9 cellular contexts compared by ENCODE assay signal in genomic region chr7:98286093-98286525, GRCh38. TPM values are rescaled to one million over a fixed set of nuclear protein-coding genes. Genes with fewer than 3 reads are reported as not detected.
A peak's percentile ranks its signal among the peaks of the same experiment; 100 is the strongest.
DNase-seq lines count a peak whose midpoint lies in the region; ATAC-seq, FAIRE-seq and TF ChIP-seq lines count a peak whose summit lies in the region.
"Had no signal": no experiment of that assay in that cellular context is flagged by ENCODE, and none has a peak within 500 bp of the region (broad histone marks: within the 10 kb centered on the region; RNA-seq: fewer than 3 reads in every experiment).

No MANE protein-coding gene starts in this region.

- H3K4me3 ChIP-seq in hepatocyte, result no peak overlapping the region
- H3K4me3 ChIP-seq in small intestine (ENCODE audit: low read depth in 1 of 2, low read length in 2 of 2), result no peak overlapping the region

- H3K27me3 ChIP-seq in hepatocyte, result no peaks in the 10 kb centered on the region
- H3K27me3 ChIP-seq in small intestine (ENCODE audit: control insufficient read depth in 2 of 2, insufficient read depth in 2 of 2, low read length in 2 of 2), result no peaks in the 10 kb centered on the region

- no peaks in the 10 kb centered on the region for H3K27me3 Mint-ChIP-seq in natural killer cell treated with Interleukin-12 subunit alpha and Interleukin-12 subunit beta and Interleukin-15 and Interleukin-18, amount 100 ng/mL, for 72 hours

- peaks cover 20 to 21% of the 10 kb centered on the region in 2 donors for H3K4me1 Mint-ChIP-seq in natural killer cell treated with Interleukin-12 subunit alpha and Interleukin-12 subunit beta and Interleukin-15 and Interleukin-18, amount 100 ng/mL, for 72 hours (ENCODE audit: low read depth in 2 of 2)

- H3K4me3 Mint-ChIP-seq in natural killer cell treated with Interleukin-12 subunit alpha and Interleukin-12 subunit beta and Interleukin-15 and Interleukin-18, amount 100 ng/mL, for 72 hours, result no peak overlapping the region
- H3K4me3 Mint-ChIP-seq: T-helper 2 cell treated with Interferon-gamma antibody and Interleukin-4, amounts not matched to agents 5 μg/mL and 100 μg/mL, for 36 hours had no signal

- H3K27ac ChIP-seq in angular gyrus (ENCODE audit: low read depth, low read length) (peak overlapping the region; percentile 8), hepatocyte (peak overlapping the region; percentile 95), small intestine (ENCODE audit: low read depth in 1 of 2, low read length in 1 of 2) (peak overlapping the region; percentile 66 to 92)

- FAIRE-seq in small intestine (lab: Jason Lieb, UNC), result no peak

- DNase-seq in HK-2 (ENCODE audit: unreplicated experiment) (peak; percentile 59), hepatocyte (ENCODE audit: low spot score) (peak; percentile 57), small intestine (peak; percentile 54), 8988T (no peak), DMS53 treated with DMSO at 0.1 percent for 48 hours (lab: John Stamatoyannopoulos, UW; ENCODE audit: unreplicated experiment) (no peak)
- DNase-seq in natural killer cell treated with Interleukin-12 subunit alpha and Interleukin-12 subunit beta and Interleukin-15 and Interleukin-18, amount 100 ng/mL, for 72 hours (ENCODE audit: low spot score), result no peak

- ATAC-seq in natural killer cell treated with Interleukin-12 subunit alpha and Interleukin-12 subunit beta and Interleukin-15 and Interleukin-18, amount 100 ng/mL, for 72 hours, result no peak
- no peak for ATAC-seq in GM21619 (IDR thresholded peaks at IDR 0.05; ENCODE audit: unreplicated experiment)

- no peak overlapping the region for H2AFZ ChIP-seq in hepatocyte

- H3K4me1 ChIP-seq in hepatocyte (ENCODE audit: insufficient read depth) (peaks cover 37% of the 10 kb centered on the region), small intestine (ENCODE audit: control insufficient read depth in 2 of 2, insufficient read depth in 1 of 2, low read depth in 1 of 2, low read length in 1 of 2) (peaks cover 11 to 12% of the 10 kb centered on the region in 2 donors)

- H3K9me2 ChIP-seq in hepatocyte (replicated peaks; ENCODE audit: insufficient read depth), result no peaks in the 10 kb centered on the region

- no peak for TF ChIP-seq CTCF in hepatocyte (IDR thresholded peaks at IDR 0.05; ENCODE audit: poor library complexity)

- H3K9me3 Mint-ChIP-seq in natural killer cell treated with Interleukin-12 subunit alpha and Interleukin-12 subunit beta and Interleukin-15 and Interleukin-18, amount 100 ng/mL, for 72 hours, result no peaks in the 10 kb centered on the region
- H3K9me3 Mint-ChIP-seq: T-helper 2 cell treated with Interferon-gamma antibody and Interleukin-4, amounts not matched to agents 5 μg/mL and 100 μg/mL, for 36 hours had no signal

- H4K20me1 ChIP-seq in hepatocyte (ENCODE audit: insufficient read depth, poor library complexity, severe bottlenecking), result peaks cover 80% of the 10 kb centered on the region

- H3K36me3 ChIP-seq in hepatocyte (replicated peaks; ENCODE audit: insufficient read depth, low read depth), result no peaks in the 10 kb centered on the region
- H3K36me3 ChIP-seq in small intestine (ENCODE audit: control insufficient read depth in 2 of 2, insufficient read depth in 2 of 2, low read length in 2 of 2), result peaks cover 4 to 5% of the 10 kb centered on the region in 2 donors

- peaks cover 84% of the 10 kb centered on the region for H3K79me2 ChIP-seq in hepatocyte

- H3K27ac Mint-ChIP-seq in natural killer cell treated with Interleukin-12 subunit alpha and Interleukin-12 subunit beta and Interleukin-15 and Interleukin-18, amount 100 ng/mL, for 72 hours, result no peak overlapping the region
- H3K27ac Mint-ChIP-seq: T-helper 2 cell treated with Interferon-gamma antibody and Interleukin-4, amounts not matched to agents 5 μg/mL and 100 μg/mL, for 36 hours had no signal

- WGBS in hepatocyte (ENCODE audit: low lambda C conversion rate, missing lambda C conversion rate), result 66% methylated on average over 14 of the region's 14 CpGs
- WGBS in small intestine, 3 donors, result 50 to 72% (median 51%) methylated on average over 13 to 14 of the region's 14 CpGs

- peak overlapping the region; percentile 96 for H3K4me2 ChIP-seq in hepatocyte

- H3K9me3 ChIP-seq in hepatocyte (ENCODE audit: low read depth) (no peaks in the 10 kb centered on the region), small intestine (ENCODE audit: control insufficient read depth, low read depth) (no peaks in the 10 kb centered on the region)

- no peaks in the 10 kb centered on the region for H3K36me3 Mint-ChIP-seq in natural killer cell treated with Interleukin-12 subunit alpha and Interleukin-12 subunit beta and Interleukin-15 and Interleukin-18, amount 100 ng/mL, for 72 hours

RNA-seq across cellular contexts. Expression of gene BRI3, which starts 4.6 kb away (rescaled TPM):
- 71.5 and 84.0 TPM in 2 replicates for total RNA-seq in hepatocyte
- polyA plus RNA-seq in hepatocyte (101 and 104 TPM in 2 replicates), small intestine (100 to 1,000 TPM; 186 to 384 (median 323) TPM)
- 10 to 100 TPM; 40.3 to 48.6 TPM for total RNA-seq in natural killer cell treated with Interleukin-12 subunit alpha and Interleukin-12 subunit beta and Interleukin-15 and Interleukin-18, amount 100 ng/mL, for 72 hours

RNA-seq across cellular contexts. Expression of gene TECPR1, which starts 34.1 kb away (rescaled TPM):
- 6.0 and 10.7 TPM in 2 replicates for total RNA-seq in hepatocyte
- polyA plus RNA-seq in hepatocyte, result 9.8 and 11.3 TPM in 2 replicates
- polyA plus RNA-seq in small intestine, result 10 to 100 TPM in 2 of 3 donors, 1 to 10 TPM in 1; 9.2 to 20.6 (median 12.5) TPM
- 10 to 100 TPM; 42.1 to 68.6 TPM for total RNA-seq in natural killer cell treated with Interleukin-12 subunit alpha and Interleukin-12 subunit beta and Interleukin-15 and Interleukin-18, amount 100 ng/mL, for 72 hours

Comparison
In these comparisons a context has a peak if more than half of its experiments do, and no peak if none do; other contexts are left out.
1. DNase-seq: peak in HK-2 (single experiment), hepatocyte (single experiment) and small intestine (single experiment); none in natural killer cell treated with Interleukin-12 subunit alpha and Interleukin-12 subunit beta and Interleukin-15 and Interleukin-18, amount 100 ng/mL, for 72 hours (single experiment), 8988T (single experiment) and DMS53 treated with DMSO at 0.1 percent for 48 hours (single experiment).
2. H3K27ac ChIP-seq: peak in every context shown above with its lines; median percentile 95 in hepatocyte; 79 in small intestine; 8 in angular gyrus.